ENCODE assay signal across 14 cellular contexts in genomic region chr1:83006271-83006670, GRCh38.
DNase-seq lines count a peak whose midpoint lies in the region; ATAC-seq lines count a peak whose summit lies in the region.
"Had no signal": no experiment of that assay in that cellular context is flagged by ENCODE, and none has a peak within 500 bp of the region (broad histone marks: within the 10 kb centered on the region; RNA-seq: fewer than 3 reads in every experiment).

No MANE protein-coding gene starts in this region.

- peak overlapping the region; percentile 10 for H4K8ac ChIP-seq in mesenchymal stem cell (ENCODE audit: low read length)

- H2BK120ac ChIP-seq in mesenchymal stem cell (ENCODE audit: low read depth, low read length): no peak overlapping the region

- WGBS in mesenchymal stem cell: 98% methylated on average over 2 of the region's 3 CpGs

- peak overlapping the region; percentile 20 to 40 for H2BK12ac ChIP-seq in mesenchymal stem cell (ENCODE audit: low read length in 2 of 2)

- H4K91ac ChIP-seq in mesenchymal stem cell (ENCODE audit: low read length): no peak overlapping the region

- no peak overlapping the region for H2BK5ac ChIP-seq in mesenchymal stem cell (ENCODE audit: low read depth, low read length, poor library complexity, severe bottlenecking)

- H3K23ac ChIP-seq in mesenchymal stem cell (ENCODE audit: low read length in 2 of 2): no peak overlapping the region

- H3K36me3 ChIP-seq in mesenchymal stem cell (ENCODE audit: control insufficient read depth in 1 of 2, insufficient read depth in 2 of 2, low read depth in 1 of 2, low read length in 2 of 2): no peaks in the 10 kb centered on the region
- H3K36me3 ChIP-seq: BE2C, HAP-1 had no signal

- H3K4me2 ChIP-seq in mesenchymal stem cell (ENCODE audit: low read length, poor library complexity, severe bottlenecking): no peak overlapping the region

- no peaks in the 10 kb centered on the region for H3K9me3 ChIP-seq in mesenchymal stem cell (ENCODE audit: control insufficient read depth, low read length)
- H3K9me3 ChIP-seq: BE2C, HAP-1 had no signal

- no peak overlapping the region for H3K14ac ChIP-seq in mesenchymal stem cell (ENCODE audit: low read length in 2 of 2)

- no peak overlapping the region for H3K27ac ChIP-seq in mesenchymal stem cell (ENCODE audit: low read length, poor library complexity, severe bottlenecking)
- H3K27ac ChIP-seq: GM23248 had no signal

- peak overlapping the region in 1 of 2 experiments; percentile 17 for H3K4ac ChIP-seq in mesenchymal stem cell (ENCODE audit: low read depth in 1 of 2, low read length in 2 of 2)

- no peaks in the 10 kb centered on the region for H3K27me3 ChIP-seq in mesenchymal stem cell (ENCODE audit: control insufficient read depth in 1 of 2, insufficient read depth in 1 of 2, low read length in 2 of 2)
- H3K27me3 ChIP-seq: BE2C had no signal

- H3K4me1 ChIP-seq in mesenchymal stem cell (ENCODE audit: control insufficient read depth, insufficient read depth, low read depth, low read length): no peaks in the 10 kb centered on the region
- H3K4me1 ChIP-seq: BE2C, HAP-1 had no signal

- H2AK5ac ChIP-seq in mesenchymal stem cell (ENCODE audit: low read length, severe bottlenecking): no peak overlapping the region

- H3K4me3 ChIP-seq in mesenchymal stem cell (ENCODE audit: insufficient read depth in 1 of 2, low read depth in 1 of 2, low read length in 2 of 2): no peak overlapping the region
- H3K4me3 ChIP-seq: GM23248, HAP-1 had no signal

- H2BK15ac ChIP-seq in mesenchymal stem cell (ENCODE audit: low read depth, poor library complexity, severe bottlenecking): peak overlapping the region; percentile 39

- H3K9ac ChIP-seq in mesenchymal stem cell (ENCODE audit: low read length): no peak overlapping the region
- H3K9ac ChIP-seq: GM23248 had no signal

- ATAC-seq in GM18858 (IDR thresholded peaks at IDR 0.05; ENCODE audit: unreplicated experiment): no peak

- DNase-seq in COLO829 (ENCODE audit: low spot score): peak; percentile 51
- peak; percentile 5 for DNase-seq in RPMI7951 (ENCODE audit: low read depth)
- no peak for DNase-seq in mesenchymal stem cell
- no peak for DNase-seq in amygdala (lab: John Stamatoyannopoulos, UW)
- no peak for DNase-seq in NCI-H187 treated with DMSO at 0.1 percent for 48 hours (lab: John Stamatoyannopoulos, UW)
- DNase-seq: ACHN; BE2C; Calu3; CD4-positive, alpha-beta memory T cell; DMS79 treated with DMSO at 0.1 percent for 48 hours; GF-D8; GM23248 had no signal

- no peaks in the 10 kb centered on the region for H3K79me1 ChIP-seq in mesenchymal stem cell (replicated peaks; ENCODE audit: low read length, poor library complexity, severe bottlenecking)

- H3K18ac ChIP-seq in mesenchymal stem cell (ENCODE audit: low read depth in 1 of 2, low read length in 2 of 2): peak overlapping the region in 1 of 2 experiments; percentile 23

- no peak overlapping the region for H2AFZ ChIP-seq in mesenchymal stem cell (ENCODE audit: low read depth, low read length)
- H2AFZ ChIP-seq: GM23248 had no signal

Comparison
In these comparisons a context has a peak if more than half of its experiments do, and no peak if none do; other contexts are left out.
1. DNase-seq: peak in COLO829 (single experiment) and RPMI7951 (single experiment); none in mesenchymal stem cell (single experiment), amygdala (0 of 56) and NCI-H187 treated with DMSO at 0.1 percent for 48 hours (single experiment).